In genomic region chr6:73452107-73452461, GRCh38 we compare ENCODE assay signal across 2 cellular contexts.
TF ChIP-seq lines count a peak whose summit lies in the region.

Gene CGAS, minus strand, starts transcription at chr6:73452297. Its CDS starts 116 bp downstream, at chr6:73452181.

TF ChIP-seq in liver, 16 proteins besides CTCF, POLR2A, EP300 and RAD21 (continued from another document):
- no peak for TF ChIP-seq REST (IDR thresholded peaks at IDR 0.05)

TF ChIP-seq in HepG2, 621 proteins besides CTCF, POLR2A, EP300 and RAD21 (continued from another document):
- TF ChIP-seq, protein P1, sequence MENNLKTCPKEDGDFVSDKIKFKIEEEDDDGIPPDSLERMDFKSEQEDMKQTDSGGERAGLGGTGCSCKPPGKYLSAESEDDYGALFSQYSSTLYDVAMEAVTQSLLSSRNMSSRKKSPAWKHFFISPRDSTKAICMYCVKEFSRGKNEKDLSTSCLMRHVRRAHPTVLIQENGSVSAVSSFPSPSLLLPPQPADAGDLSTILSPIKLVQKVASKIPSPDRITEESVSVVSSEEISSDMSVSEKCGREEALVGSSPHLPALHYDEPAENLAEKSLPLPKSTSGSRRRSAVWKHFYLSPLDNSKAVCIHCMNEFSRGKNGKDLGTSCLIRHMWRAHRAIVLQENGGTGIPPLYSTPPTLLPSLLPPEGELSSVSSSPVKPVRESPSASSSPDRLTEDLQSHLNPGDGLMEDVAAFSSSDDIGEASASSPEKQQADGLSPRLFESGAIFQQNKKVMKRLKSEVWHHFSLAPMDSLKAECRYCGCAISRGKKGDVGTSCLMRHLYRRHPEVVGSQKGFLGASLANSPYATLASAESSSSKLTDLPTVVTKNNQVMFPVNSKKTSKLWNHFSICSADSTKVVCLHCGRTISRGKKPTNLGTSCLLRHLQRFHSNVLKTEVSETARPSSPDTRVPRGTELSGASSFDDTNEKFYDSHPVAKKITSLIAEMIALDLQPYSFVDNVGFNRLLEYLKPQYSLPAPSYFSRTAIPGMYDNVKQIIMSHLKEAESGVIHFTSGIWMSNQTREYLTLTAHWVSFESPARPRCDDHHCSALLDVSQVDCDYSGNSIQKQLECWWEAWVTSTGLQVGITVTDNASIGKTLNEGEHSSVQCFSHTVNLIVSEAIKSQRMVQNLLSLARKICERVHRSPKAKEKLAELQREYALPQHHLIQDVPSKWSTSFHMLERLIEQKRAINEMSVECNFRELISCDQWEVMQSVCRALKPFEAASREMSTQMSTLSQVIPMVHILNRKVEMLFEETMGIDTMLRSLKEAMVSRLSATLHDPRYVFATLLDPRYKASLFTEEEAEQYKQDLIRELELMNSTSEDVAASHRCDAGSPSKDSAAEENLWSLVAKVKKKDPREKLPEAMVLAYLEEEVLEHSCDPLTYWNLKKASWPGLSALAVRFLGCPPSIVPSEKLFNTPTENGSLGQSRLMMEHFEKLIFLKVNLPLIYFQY (CRISPR knock-in tag; IDR thresholded peaks at IDR 0.05; ENCODE audit: borderline replicate concordance), result no peak
